In genomic region chr10:35821339-35821911, GRCh38 we compare ENCODE assay signal across 14 cellular contexts.
DNase-seq lines count a peak whose midpoint lies in the region; ATAC-seq, FAIRE-seq and TF ChIP-seq lines count a peak whose summit lies in the region.
"Had no signal": no experiment of that assay in that cellular context is flagged by ENCODE, and none has a peak within 500 bp of the region (broad histone marks: within the 10 kb centered on the region; RNA-seq: fewer than 3 reads in every experiment).

No MANE protein-coding gene starts in this region.

- no peak for TF ChIP-seq POLR2A in adrenal gland (IDR thresholded peaks at IDR 0.05)

- FAIRE-seq in keratinocyte (lab: Jason Lieb, UNC) = peak; percentile 52
- FAIRE-seq: HepG2 had no signal

- H3K4me1 ChIP-seq in keratinocyte (ENCODE audit: control insufficient read depth, extremely low read depth, insufficient read depth, low read length) (peaks cover 12% of the 10 kb centered on the region), adrenal gland (replicated peaks in 1 of 2) (no peaks in the 10 kb centered on the region)
- H3K4me1 ChIP-seq: Caco-2 had no signal

- H3K36me3 ChIP-seq in keratinocyte (ENCODE audit: control insufficient read depth in 2 of 2, extremely low read depth in 1 of 2, insufficient read depth in 2 of 2, low read length in 2 of 2) (no peaks in the 10 kb centered on the region), adrenal gland (replicated peaks in 1 of 2) (no peaks in the 10 kb centered on the region)

- ATAC-seq in GM18517 (IDR thresholded peaks at IDR 0.05; ENCODE audit: unreplicated experiment) (peak; percentile 71), HG02610 (IDR thresholded peaks at IDR 0.05; ENCODE audit: unreplicated experiment) (peak; percentile 90)
- ATAC-seq: activated CD4-positive, alpha-beta T cell treated with anti-CD3 and anti-CD28 coated beads for 36 hours; naive thymus-derived CD4-positive, alpha-beta T cell had no signal

- H3K9me3 ChIP-seq in keratinocyte (ENCODE audit: control insufficient read depth, low read depth, low read length) (no peaks in the 10 kb centered on the region), adrenal gland (replicated peaks in 1 of 3) (no peaks in the 10 kb centered on the region)
- H3K9me3 ChIP-seq: Caco-2 had no signal

- H3K27me3 ChIP-seq in keratinocyte (ENCODE audit: control insufficient read depth, extremely low read depth, insufficient read depth, low read length) (no peaks in the 10 kb centered on the region), adrenal gland (no peaks in the 10 kb centered on the region)

- no peaks in the 10 kb centered on the region for H3K9me1 ChIP-seq in keratinocyte (ENCODE audit: control insufficient read depth, extremely low read depth, insufficient read depth, low read length)

- peak overlapping the region; percentile 11 for H2AFZ ChIP-seq in keratinocyte (ENCODE audit: control insufficient read depth, low read length)

- no peak overlapping the region for H3K4me2 ChIP-seq in keratinocyte (ENCODE audit: control insufficient read depth, extremely low read depth, insufficient read depth, low read depth, low read length)

- DNase-seq in NAMALWA (ENCODE audit: low spot score) (peak; percentile 29), keratinocyte (ENCODE audit: low read depth, low spot score) (no peak), ecto neural progenitor cell (ENCODE audit: low spot score) (no peak), AG08396 (ENCODE audit: low spot score) (no peak), iPS-NIHi11 (ENCODE audit: low spot score) (no peak), adrenal gland (no peak)
- DNase-seq: activated CD4-positive, alpha-beta T cell treated with anti-CD3 and anti-CD28 coated beads for 36 hours; naive thymus-derived CD4-positive, alpha-beta T cell; RPMI8226; stimulated activated CD4-positive, alpha-beta T cell treated with anti-CD3 and anti-CD28 coated beads, Interleukin-4, amount 100 ng/mL, for 1 hour had no signal

- dilution Hi-C loops in keratinocyte (cut with MboI; ENCODE audit: extremely low pct_ligation_motif_present, low sequenced_read_pairs) = no loop called here

- no peaks in the 10 kb centered on the region for H3K79me2 ChIP-seq in keratinocyte (ENCODE audit: control insufficient read depth, insufficient read depth, low read length)

- H3K9ac ChIP-seq in keratinocyte (ENCODE audit: control insufficient read depth, extremely low read depth, insufficient read depth, low read length) = no peak overlapping the region

- H4K20me1 ChIP-seq in keratinocyte (ENCODE audit: control insufficient read depth, extremely low read depth, insufficient read depth, low read length) = no peaks in the 10 kb centered on the region

- WGBS in adrenal gland, 4 donors = 54 to 69% (median 58%) methylated on average over 4 of the region's 4 CpGs

- H3K4me3 ChIP-seq in keratinocyte (ENCODE audit: control insufficient read depth in 2 of 3, extremely low read depth in 1 of 3, insufficient read depth in 2 of 3, low read depth in 1 of 3, low read length in 3 of 3) = no peak overlapping the region
- no peak overlapping the region for H3K4me3 ChIP-seq in adrenal gland

- H3K27ac ChIP-seq in keratinocyte (ENCODE audit: control insufficient read depth, insufficient read depth, low read length) (no peak overlapping the region), adrenal gland (no peak overlapping the region)

- no peak for TF ChIP-seq CTCF in keratinocyte (optimal IDR thresholded peaks at IDR 0.05 in 1 of 3, IDR thresholded peaks at IDR 0.05 in 1 of 3, conservative IDR thresholded peaks at IDR 0.05 in 1 of 3; ENCODE audit: extremely low read depth in 1 of 3, insufficient read depth in 2 of 3, low read length in 3 of 3)
- TF ChIP-seq CTCF in adrenal gland (IDR thresholded peaks at IDR 0.05) = no peak

- intact Hi-C loops in adrenal gland (cut with DNase I) = no loop called here
